Comparison of ENCODE assay signal across 13 cellular contexts in genomic region chr4:73721419-73721818, GRCh38. TPM values are rescaled to one million over a fixed set of nuclear protein-coding genes. Genes with fewer than 3 reads are reported as not detected.
DNase-seq lines count a peak whose midpoint lies in the region; ATAC-seq and TF ChIP-seq lines count a peak whose summit lies in the region.
"Had no signal": no experiment of that assay in that cellular context is flagged by ENCODE, and none has a peak within 500 bp of the region (broad histone marks: within the 10 kb centered on the region; RNA-seq: fewer than 3 reads in every experiment).

No MANE protein-coding gene starts in this region.

- intact Hi-C loops in mammary epithelial cell (cut with micrococcal nuclease) = no loop called here
- intact Hi-C loops in left lung (cut with DNase I) = no loop called here

- H3K9ac ChIP-seq in mammary epithelial cell (ENCODE audit: insufficient read depth, low read length) = no peak overlapping the region

- no peaks in the 10 kb centered on the region for H3K36me3 ChIP-seq in mammary epithelial cell (ENCODE audit: insufficient read depth, low read length)
- H3K36me3 ChIP-seq in left lung = no peaks in the 10 kb centered on the region
- H3K36me3 ChIP-seq: MG63 had no signal

- in situ Hi-C loops in mammary epithelial cell (cut with MboI; ENCODE audit: low sequenced_read_pairs in 2 of 2) = no loop called here

- dilution Hi-C loops in mammary epithelial cell (cut with HindIII; ENCODE audit: low sequenced_read_pairs) = no loop called here

- no peak overlapping the region for H3K4me3 Mint-ChIP-seq in type B pancreatic cell

- H4K20me1 ChIP-seq in mammary epithelial cell (ENCODE audit: insufficient read depth, low read length) = no peaks in the 10 kb centered on the region

- CTCF ChIA-PET in mammary epithelial cell (lab: Charles Lee; ENCODE audit: low non-redundant PET) = no interaction called here

- no peaks in the 10 kb centered on the region for H3K79me2 ChIP-seq in mammary epithelial cell (ENCODE audit: insufficient read depth, low read length)

- H3K27me3 ChIP-seq in mammary epithelial cell (ENCODE audit: insufficient read depth, low read length) (no peaks in the 10 kb centered on the region), left lung (no peaks in the 10 kb centered on the region)
- H3K27me3 ChIP-seq: MG63 had no signal

- H3K4me2 ChIP-seq in mammary epithelial cell (ENCODE audit: insufficient read depth, low read depth, low read length) = peak overlapping the region; percentile 36

- H3K36me3 Mint-ChIP-seq in type B pancreatic cell = no peaks in the 10 kb centered on the region

- H3K9me3 ChIP-seq in mammary epithelial cell (replicated peaks; ENCODE audit: insufficient read depth, low read length) = no peaks in the 10 kb centered on the region
- no peaks in the 10 kb centered on the region for H3K9me3 ChIP-seq in left lung
- H3K9me3 ChIP-seq: MG63 had no signal

- H2AFZ ChIP-seq in mammary epithelial cell (ENCODE audit: low read depth, low read length) = no peak overlapping the region

- peak; percentile 90 for DNase-seq in EH (ENCODE audit: low read depth)
- peak; percentile 66 for DNase-seq in NB4 (ENCODE audit: low read depth)
- DNase-seq in mammary epithelial cell = peak; percentile 76
- no peak for DNase-seq in left lung
- no peak for DNase-seq in LoVo (ENCODE audit: low spot score)
- DNase-seq in NCI-H2171 treated with DMSO at 0.1 percent for 48 hours (lab: John Stamatoyannopoulos, UW) = no peak
- DNase-seq in type B pancreatic cell (ENCODE audit: extremely low spot score, unreplicated experiment) = no peak
- DNase-seq: activated CD4-positive, alpha-beta T cell treated with anti-CD3 and anti-CD28 coated beads for 4 hours; erythroblast; MG63; NCI-H524 treated with DMSO at 0.1 percent for 48 hours; substantia nigra had no signal

- ATAC-seq in left lung (peak; percentile 15), HG03571 (IDR thresholded peaks at IDR 0.05; ENCODE audit: unreplicated experiment) (no peak)

- no peaks in the 10 kb centered on the region for H3K9me3 Mint-ChIP-seq in type B pancreatic cell

- H3K27ac Mint-ChIP-seq in type B pancreatic cell = no peak overlapping the region

- H3K4me1 Mint-ChIP-seq in type B pancreatic cell (ENCODE audit: unreplicated experiment) = no peaks in the 10 kb centered on the region

- TF ChIP-seq POLR2A in NB4 (IDR thresholded peaks at IDR 0.05; ENCODE audit: extremely low read depth, insufficient read length) = no peak

- H3K4me1 ChIP-seq in mammary epithelial cell (ENCODE audit: insufficient read depth, low read length) (peaks cover 37% of the 10 kb centered on the region), left lung (peaks cover 0 to 51% of the 10 kb centered on the region in 2 donors)

- 88% methylated on average over 1 of the region's 1 CpG for WGBS in mammary epithelial cell (ENCODE audit: low coverage, missing lambda C conversion rate)

- TF ChIP-seq CTCF in NB4 (IDR thresholded peaks at IDR 0.05; ENCODE audit: low read depth, low read length) (no peak), mammary epithelial cell (conservative IDR thresholded peaks at IDR 0.05 in 1 of 2, IDR thresholded peaks at IDR 0.05 in 1 of 2; ENCODE audit: extremely low read depth in 1 of 2, insufficient read depth in 1 of 2, low read depth in 1 of 2, low read length in 2 of 2) (no peak), left lung (IDR thresholded peaks at IDR 0.05) (no peak), type B pancreatic cell (conservative IDR thresholded peaks at IDR 0.05) (no peak)

- peaks cover 5% of the 10 kb centered on the region for H3K27me3 Mint-ChIP-seq in type B pancreatic cell

- no peak overlapping the region for H3K4me3 ChIP-seq in NB4 (ENCODE audit: low read depth, low read length)
- H3K4me3 ChIP-seq in mammary epithelial cell (replicated peaks in 1 of 3; ENCODE audit: insufficient read depth in 1 of 3, low read depth in 2 of 3, low read length in 3 of 3) = no peak overlapping the region
- H3K4me3 ChIP-seq in left lung = no peak overlapping the region
- H3K4me3 ChIP-seq: MG63 had no signal

- peak overlapping the region; percentile 40 for H3K27ac ChIP-seq in mammary epithelial cell (ENCODE audit: insufficient read depth, low read depth, low read length)
- H3K27ac ChIP-seq in left lung = peak overlapping the region in 1 of 2 donors; percentile 7

- no TSS peak for BruUV-seq in mammary epithelial cell (replicated peaks; lab: Mats Ljungman, UMichigan)

RNA-seq across cellular contexts. Expression of gene CXCL8, which starts 18.9 kb away (rescaled TPM):
- total RNA-seq in mammary epithelial cell (10 to 100 TPM in 1 of 2 donors, 1 to 10 TPM in 1; 1.0 to 14.0 TPM), left lung (10 to 100 TPM; 12.3 to 80.4 TPM), type B pancreatic cell (ENCODE audit: low replicate concordance) (2.7 and 3.3 TPM in 2 replicates)
- polyA plus RNA-seq in mammary epithelial cell = 5.3 TPM
- 12.8 TPM for polyA minus RNA-seq in mammary epithelial cell

Comparison
In these comparisons a context has a peak if more than half of its experiments do, and no peak if none do; other contexts are left out.
1. DNase-seq: peak in EH (single experiment), NB4 (single experiment) and mammary epithelial cell (single experiment); none in left lung (0 of 2), LoVo (single experiment), NCI-H2171 treated with DMSO at 0.1 percent for 48 hours (single experiment) and type B pancreatic cell (single experiment).